19 cellular contexts compared by ENCODE assay signal in genomic region chr2:128311216-128311754, GRCh38. TPM values are rescaled to one million over a fixed set of nuclear protein-coding genes. Genes with fewer than 3 reads are reported as not detected.
DNase-seq lines count a peak whose midpoint lies in the region; ATAC-seq and TF ChIP-seq lines count a peak whose summit lies in the region.
"Had no signal": no experiment of that assay in that cellular context is flagged by ENCODE, and none has a peak within 500 bp of the region (broad histone marks: within the 10 kb centered on the region; RNA-seq: fewer than 3 reads in every experiment).

No MANE protein-coding gene starts in this region.

- WGBS in trophoblast cell (ENCODE audit: extremely low coverage, insufficient coverage, insufficient read length), result no CpG with 5 or more reads among the region's 7 CpGs

- ATAC-seq in activated CD8-positive, alpha-beta memory T cell treated with anti-CD3 and anti-CD28 coated beads, Interleukin-2, amount 10 ng/mL, durations not matched to agents 7 days and 5 days, result no peak
- no peak for ATAC-seq in GM21360 (IDR thresholded peaks at IDR 0.05; ENCODE audit: unreplicated experiment)
- ATAC-seq in GM21526 (IDR thresholded peaks at IDR 0.05; ENCODE audit: low FRiP score, unreplicated experiment), result no peak

- H3K18ac ChIP-seq in trophoblast cell (ENCODE audit: low read length), result no peak overlapping the region

- H3K9me3 ChIP-seq in trophoblast cell (ENCODE audit: insufficient read depth, low read depth, low read length), result no peaks in the 10 kb centered on the region
- H3K9me3 ChIP-seq: spleen, thyroid gland had no signal

- no peaks in the 10 kb centered on the region for H3K27me3 Mint-ChIP-seq in activated CD8-positive, alpha-beta memory T cell treated with anti-CD3 and anti-CD28 coated beads, Interleukin-2, amount 10 ng/mL, durations not matched to agents 7 days and 5 days
- H3K27me3 Mint-ChIP-seq in endothelial cell (ENCODE audit: unreplicated experiment) (peaks cover 10% of the 10 kb centered on the region), immature natural killer cell (ENCODE audit: low read depth in 3 of 3) (peaks cover 0 to 2% (median 0%) of the 10 kb centered on the region in 3 donors)

- no peaks in the 10 kb centered on the region for H3K27me3 ChIP-seq in H7 (ENCODE audit: control insufficient read depth, insufficient read depth, low read length)
- H3K27me3 ChIP-seq in trophoblast cell (ENCODE audit: insufficient read depth, low read length), result no peaks in the 10 kb centered on the region
- H3K27me3 ChIP-seq: hepatocyte, spleen, thyroid gland had no signal

- H3K4me2 ChIP-seq in trophoblast cell (ENCODE audit: low read length), result no peak overlapping the region
- H3K4me2 ChIP-seq: hepatocyte had no signal

- H4K8ac ChIP-seq in trophoblast cell (ENCODE audit: low read depth, low read length), result no peak overlapping the region

- peaks cover under 1% of the 10 kb centered on the region for H3K4me1 Mint-ChIP-seq in activated CD8-positive, alpha-beta memory T cell treated with anti-CD3 and anti-CD28 coated beads, Interleukin-2, amount 10 ng/mL, durations not matched to agents 7 days and 5 days
- peaks cover 18% of the 10 kb centered on the region for H3K4me1 Mint-ChIP-seq in endothelial cell (ENCODE audit: unreplicated experiment)
- peaks cover 65 to 70% of the 10 kb centered on the region in 2 donors for H3K4me1 Mint-ChIP-seq in immature natural killer cell

- no peaks in the 10 kb centered on the region for H3K79me1 ChIP-seq in trophoblast cell (ENCODE audit: low read length)

- H3K79me2 ChIP-seq in trophoblast cell (ENCODE audit: control insufficient read depth, insufficient read depth, low read length, poor library complexity), result peaks cover 12% of the 10 kb centered on the region

- H3K27ac ChIP-seq in trophoblast cell (ENCODE audit: low read depth, low read length), result no peak overlapping the region
- H3K27ac ChIP-seq: hepatocyte, thyroid gland had no signal

- CTCF ChIA-PET in activated CD8-positive, alpha-beta memory T cell treated with anti-CD3 and anti-CD28 coated beads, Interleukin-2, amount 10 ng/mL, durations not matched to agents 7 days and 5 days (lab: Charles Lee), result no interaction called here

- peaks cover 4 to 9% of the 10 kb centered on the region in 2 experiments for H3K4me1 ChIP-seq in trophoblast cell (ENCODE audit: control insufficient read depth in 1 of 2, insufficient read depth in 2 of 2, low read length in 2 of 2)

- H3K9ac ChIP-seq in trophoblast cell (ENCODE audit: low read length), result no peak overlapping the region

- no peaks in the 10 kb centered on the region for H3K9me3 Mint-ChIP-seq in activated CD8-positive, alpha-beta memory T cell treated with anti-CD3 and anti-CD28 coated beads, Interleukin-2, amount 10 ng/mL, durations not matched to agents 7 days and 5 days (ENCODE audit: low read depth)
- H3K9me3 Mint-ChIP-seq in endothelial cell (ENCODE audit: unreplicated experiment) (no peaks in the 10 kb centered on the region), immature natural killer cell (no peaks in the 10 kb centered on the region)
- H3K9me3 Mint-ChIP-seq: dendritic cell treated with granulocyte-macrophage colony-stimulating factor and Interleukin-4, amounts not matched to agents 40 ng/mL and 50 ng/mL, for 4 days had no signal

- H3K4me3 Mint-ChIP-seq in activated CD8-positive, alpha-beta memory T cell treated with anti-CD3 and anti-CD28 coated beads, Interleukin-2, amount 10 ng/mL, durations not matched to agents 7 days and 5 days, result no peak overlapping the region
- H3K4me3 Mint-ChIP-seq in endothelial cell (ENCODE audit: unreplicated experiment), result no peak overlapping the region
- no peak overlapping the region for H3K4me3 Mint-ChIP-seq in immature natural killer cell
- H3K4me3 Mint-ChIP-seq: dendritic cell treated with granulocyte-macrophage colony-stimulating factor and Interleukin-4, amounts not matched to agents 40 ng/mL and 50 ng/mL, for 4 days had no signal

- H3K4me3 ChIP-seq in H7 (ENCODE audit: insufficient read depth, low read depth, low read length) (no peak overlapping the region), trophoblast cell (ENCODE audit: low read depth, low read length) (no peak overlapping the region)
- H3K4me3 ChIP-seq: hepatocyte, spleen, thyroid gland had no signal

- H3K36me3 Mint-ChIP-seq in activated CD8-positive, alpha-beta memory T cell treated with anti-CD3 and anti-CD28 coated beads, Interleukin-2, amount 10 ng/mL, durations not matched to agents 7 days and 5 days, result no peaks in the 10 kb centered on the region
- H3K36me3 Mint-ChIP-seq in endothelial cell (ENCODE audit: low read depth, unreplicated experiment) (peaks cover 15% of the 10 kb centered on the region), immature natural killer cell (no peaks in the 10 kb centered on the region)

- DNase-seq in activated CD8-positive, alpha-beta memory T cell treated with anti-CD3 and anti-CD28 coated beads, Interleukin-2, amount 10 ng/mL, durations not matched to agents 7 days and 5 days, result peak; percentile 34
- no peak for DNase-seq in activated CD8-positive, alpha-beta memory T cell treated with anti-CD3 and anti-CD28 coated beads, Interleukin-2, amount 50 U/mL, for 48 hours
- peak; percentile 32 for DNase-seq in H7
- no peak for DNase-seq in endothelial cell (ENCODE audit: low spot score)
- no peak for DNase-seq in trophoblast cell
- DNase-seq in immature natural killer cell, result no peak
- DNase-seq: activated CD4-positive, alpha-beta T cell treated with anti-CD3 and anti-CD28 coated beads, Interleukin-2, amount 50 U/mL, for 4 hours; activated T-cell treated with anti-CD3 and anti-CD28 coated beads, Interleukin-2, amount 50 U/mL, for 48 hours; DMS 273 treated with DMSO at 0.1 percent for 48 hours; KBM-7; mesenchymal stem cell; NCI-H1930; SHP77; spleen had no signal

- H4K91ac ChIP-seq in trophoblast cell (ENCODE audit: low read depth, low read length), result no peak overlapping the region

- H2AFZ ChIP-seq in trophoblast cell (ENCODE audit: insufficient read depth, low read length, poor library complexity), result no peak overlapping the region
- H2AFZ ChIP-seq: hepatocyte had no signal

- no peak overlapping the region for H3K27ac Mint-ChIP-seq in activated CD8-positive, alpha-beta memory T cell treated with anti-CD3 and anti-CD28 coated beads, Interleukin-2, amount 10 ng/mL, durations not matched to agents 7 days and 5 days
- H3K27ac Mint-ChIP-seq in endothelial cell (ENCODE audit: unreplicated experiment), result peak overlapping the region; percentile 20
- H3K27ac Mint-ChIP-seq in immature natural killer cell, result peak overlapping the region in 1 of 6 donors; percentile 5
- H3K27ac Mint-ChIP-seq: dendritic cell treated with granulocyte-macrophage colony-stimulating factor and Interleukin-4, amounts not matched to agents 40 ng/mL and 50 ng/mL, for 4 days had no signal

- H2BK5ac ChIP-seq in trophoblast cell (ENCODE audit: low read depth, low read length, poor library complexity), result no peak overlapping the region

- no peak overlapping the region for H3K23ac ChIP-seq in trophoblast cell (ENCODE audit: low read length)

- TF ChIP-seq CTCF in endothelial cell (IDR thresholded peaks at IDR 0.05; ENCODE audit: unreplicated experiment), result no peak

- H3K4ac ChIP-seq in trophoblast cell (ENCODE audit: low read depth, low read length), result peak overlapping the region; percentile 13

- H2AK5ac ChIP-seq in trophoblast cell (ENCODE audit: low read length), result no peak overlapping the region

- H2BK12ac ChIP-seq in trophoblast cell (ENCODE audit: low read length), result no peak overlapping the region

- H3K36me3 ChIP-seq in H7 (replicated peaks; ENCODE audit: control insufficient read depth, insufficient read depth, low read length), result peaks cover 2% of the 10 kb centered on the region
- H3K36me3 ChIP-seq in trophoblast cell (ENCODE audit: control insufficient read depth in 1 of 2, insufficient read depth in 2 of 2, low read length in 2 of 2), result peaks cover 15 to 27% of the 10 kb centered on the region in 2 experiments
- H3K36me3 ChIP-seq: thyroid gland had no signal

- H4K12ac ChIP-seq in trophoblast cell (ENCODE audit: low read depth, low read length), result no peak overlapping the region

- H2BK120ac ChIP-seq in trophoblast cell (ENCODE audit: insufficient read depth, low read length, poor library complexity), result no peak overlapping the region

- no peak overlapping the region for H3K14ac ChIP-seq in trophoblast cell (ENCODE audit: low read length)

RNA-seq across cellular contexts. Expression of gene HS6ST1, which starts 7.4 kb away (rescaled TPM):
- 1 to 10 TPM; 7.0 to 8.6 TPM for total RNA-seq in activated CD8-positive, alpha-beta memory T cell treated with anti-CD3 and anti-CD28 coated beads, Interleukin-2, amount 10 ng/mL, durations not matched to agents 7 days and 5 days
- total RNA-seq in H7 (2014; rRNA removed; shearing (Covaris generic)), result 76.3 and 102 TPM in 2 replicates
- 23.3 TPM for total RNA-seq in endothelial cell (ENCODE audit: unreplicated experiment)
- polyA plus RNA-seq in trophoblast cell (2013), result 26.6 and 27.7 TPM in 2 replicates
- 1 to 10 TPM; 5.1 to 6.6 (median 6.0) TPM for polyA plus RNA-seq in immature natural killer cell

Comparison
In these comparisons a context has a peak if more than half of its experiments do, and no peak if none do; other contexts are left out.
1. DNase-seq: peak in activated CD8-positive, alpha-beta memory T cell treated with anti-CD3 and anti-CD28 coated beads, Interleukin-2, amount 10 ng/mL, durations not matched to agents 7 days and 5 days (single experiment) and H7 (single experiment); none in activated CD8-positive, alpha-beta memory T cell treated with anti-CD3 and anti-CD28 coated beads, Interleukin-2, amount 50 U/mL, for 48 hours (single experiment), endothelial cell (single experiment), trophoblast cell (0 of 2) and immature natural killer cell (0 of 3).